In the genomic region with DNA sequence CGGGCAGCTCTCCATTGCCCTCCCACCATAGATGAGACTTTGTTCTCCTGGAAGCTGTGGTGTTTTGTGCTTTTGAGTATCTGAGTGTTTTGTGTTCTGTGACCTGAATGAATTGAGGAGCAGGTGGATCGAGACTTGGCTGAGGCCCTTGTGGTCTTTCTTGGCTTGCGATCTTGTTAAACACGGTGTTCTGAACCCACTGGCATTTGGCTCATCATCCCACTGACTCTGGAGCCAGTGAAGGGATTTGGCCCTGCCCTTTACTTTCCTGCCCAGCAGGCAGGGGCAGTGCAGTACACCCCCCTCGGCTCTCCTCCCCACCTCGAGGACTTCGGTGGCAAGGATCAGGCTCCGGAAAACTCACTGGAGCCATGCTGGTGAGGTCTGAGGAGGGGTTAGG, we compare ENCODE assay signal across 26 cellular contexts.
"Had no signal": no experiment of that assay in that cellular context is flagged by ENCODE, and none has a peak within 500 bp of the region (broad histone marks: within the 10 kb centered on the region; RNA-seq: fewer than 3 reads in every experiment).

No MANE protein-coding gene starts in this region.

- H3K4me3 Mint-ChIP-seq: activated B cell treated with CpG ODN at 0.5 μM for 24 hours; activated CD4-positive, alpha-beta T cell treated with anti-CD3 and anti-CD28 coated beads, Interleukin-2, amount 10 ng/mL, durations not matched to agents 24 days and 14 days; activated naive CD4-positive, alpha-beta T cell treated with anti-CD3 and anti-CD28 coated beads for 36 hours; activated naive CD8-positive, alpha-beta T cell treated with anti-CD3 and anti-CD28 coated beads for 36 hours; activated T-cell treated with anti-CD3 and anti-CD28 coated beads, Interleukin-2, amount 50 U/mL, for 4 hours had no signal

- ATAC-seq: activated T-cell treated with anti-CD3 and anti-CD28 coated beads, Interleukin-2, amount 50 U/mL, for 4 hours; K562 had no signal

- H3K27ac ChIP-seq: Peyer's patch, RWPE1, SJCRH30 had no signal

- H3K4me1 Mint-ChIP-seq: activated B cell treated with CpG ODN at 0.5 μM for 24 hours had no signal

- DNase-seq: activated B cell treated with CpG ODN at 0.5 μM for 24 hours; activated CD4-positive, alpha-beta T cell treated with anti-CD3 and anti-CD28 coated beads for 1 hour; activated CD4-positive, alpha-beta T cell treated with anti-CD3 and anti-CD28 coated beads, Interleukin-2, amount 10 ng/mL, durations not matched to agents 24 days and 14 days; activated CD4-positive, alpha-beta T cell treated with anti-CD3 and anti-CD28 coated beads, Interleukin-2, amount 50 U/mL, for 48 hours; activated CD8-positive, alpha-beta memory T cell treated with anti-CD3 and anti-CD28 coated beads for 24 hours; activated effector memory CD4-positive, alpha-beta T cell treated with anti-CD3 and anti-CD28 coated beads, Interleukin-2, amount 50 U/mL, for 16 hours; activated naive CD4-positive, alpha-beta T cell treated with anti-CD3 and anti-CD28 coated beads for 36 hours; activated naive CD8-positive, alpha-beta T cell treated with anti-CD3 and anti-CD28 coated beads for 36 hours; activated T-cell treated with anti-CD3 and anti-CD28 coated beads, Interleukin-2, amount 50 U/mL, for 4 hours; central memory CD4-positive, alpha-beta T cell; Karpas-422; MM.1S; NCI-H1105 treated with DMSO at 0.1 percent for 48 hours; NCI-H1436 treated with DMSO at 0.1 percent for 48 hours; NCI-H187; NCI-H2171; NCI-H2227 treated with DMSO at 0.1 percent for 48 hours; NCI-H526 treated with DMSO at 0.1 percent for 48 hours; NCI-H82; Peyer's patch; Right ventricle myocardium superior; SJCRH30; SK-N-SH; T-helper 1 cell had no signal

- H3K4me2 ChIP-seq: SK-N-SH had no signal

- H3K27me3 ChIP-seq: Peyer's patch, SJCRH30 had no signal

- H3K4me3 ChIP-seq: K562, Peyer's patch, SJCRH30 had no signal

- H3K9ac ChIP-seq: SK-N-SH had no signal

- H3K27ac Mint-ChIP-seq: activated B cell treated with CpG ODN at 0.5 μM for 24 hours; activated CD4-positive, alpha-beta T cell treated with anti-CD3 and anti-CD28 coated beads, Interleukin-2, amount 10 ng/mL, durations not matched to agents 24 days and 14 days; activated naive CD4-positive, alpha-beta T cell treated with anti-CD3 and anti-CD28 coated beads for 36 hours; activated naive CD8-positive, alpha-beta T cell treated with anti-CD3 and anti-CD28 coated beads for 36 hours had no signal

- H3K9me3 ChIP-seq: SK-N-SH had no signal

- H3K4me1 ChIP-seq: Peyer's patch had no signal

- H3K27me3 Mint-ChIP-seq: activated B cell treated with CpG ODN at 0.5 μM for 24 hours; activated CD4-positive, alpha-beta T cell treated with anti-CD3 and anti-CD28 coated beads, Interleukin-2, amount 10 ng/mL, durations not matched to agents 24 days and 14 days; activated naive CD8-positive, alpha-beta T cell treated with anti-CD3 and anti-CD28 coated beads for 36 hours had no signal
